12 cellular contexts compared by ENCODE assay signal in genomic region chr21:42777757-42778344, GRCh38.
DNase-seq lines count a peak whose midpoint lies in the region; TF ChIP-seq lines count a peak whose summit lies in the region.
"Had no signal": no experiment of that assay in that cellular context is flagged by ENCODE, and none has a peak within 500 bp of the region (broad histone marks: within the 10 kb centered on the region; RNA-seq: fewer than 3 reads in every experiment).

No MANE protein-coding gene starts in this region.

- no peaks in the 10 kb centered on the region for H3K79me1 ChIP-seq in neuronal stem cell (ENCODE audit: low read depth, low read length)

- no CpG with 5 or more reads among the region's 21 CpGs for WGBS in neuronal stem cell (ENCODE audit: extremely low coverage in 2 of 2, insufficient read length in 2 of 2, insufficient replicate concordance in 1 of 2), 2 donors

- no peak overlapping the region for H2BK5ac ChIP-seq in neuronal stem cell (ENCODE audit: low read length)

- CTCF ChIA-PET in Calu3 (lab: Charles Lee): no interaction called here

- peaks cover 34% of the 10 kb centered on the region for H3K27me3 Mint-ChIP-seq in Calu3 (ENCODE audit: unreplicated experiment)

- intact Hi-C loops in Calu3 (cut with micrococcal nuclease; ENCODE audit: unreplicated experiment): no loop called here

- no peak for TF ChIP-seq CTCF in Calu3 (IDR thresholded peaks at IDR 0.05; ENCODE audit: unreplicated experiment)

- DNase-seq in C1 segment of cervical spinal cord (lab: John Stamatoyannopoulos, UW): peak in 9 of 14 donors; percentile 6 to 70 (median 37)
- DNase-seq in germinal center (ENCODE audit: low spot score): peak; percentile 71
- no peak for DNase-seq in neuronal stem cell (ENCODE audit: low spot score)
- DNase-seq in Calu3: no peak
- DNase-seq in stimulated activated CD4-positive, alpha-beta T cell treated with anti-CD3 and anti-CD28 coated beads, Interleukin-2, amount 100 ng/mL, for 24 hours: no peak
- DNase-seq in H4 (ENCODE audit: low spot score): no peak
- DNase-seq in activated T-cell treated with anti-CD3 and anti-CD28 coated beads, Interleukin-2, amount 50 U/mL, for 1 hour: no peak
- DNase-seq: activated CD8-positive, alpha-beta memory T cell treated with anti-CD3 and anti-CD28 coated beads, Interleukin-2, amount 50 U/mL, for 4 hours; activated naive CD8-positive, alpha-beta T cell treated with anti-CD3 and anti-CD28 coated beads, Interleukin-2, amount 50 U/mL, for 24 hours; NCI-H446 had no signal

- peaks cover 0 to 6% of the 10 kb centered on the region in 2 donors for H3K9me3 ChIP-seq in neuronal stem cell (replicated peaks in 1 of 2; ENCODE audit: control insufficient read depth in 2 of 2, insufficient read depth in 1 of 2, low read depth in 1 of 2, low read length in 2 of 2)

- H3K4me1 Mint-ChIP-seq in Calu3 (ENCODE audit: low read depth, unreplicated experiment): no peaks in the 10 kb centered on the region

- no peak overlapping the region for H2BK120ac ChIP-seq in neuronal stem cell (ENCODE audit: low read depth, low read length)

- no peak overlapping the region for H4K8ac ChIP-seq in neuronal stem cell (ENCODE audit: low read depth, low read length)

- H3K27me3 ChIP-seq in neuronal stem cell (ENCODE audit: control insufficient read depth in 3 of 3, insufficient read depth in 3 of 3, low read depth in 1 of 3, low read length in 3 of 3): peaks cover 0 to 18% (median 0%) of the 10 kb centered on the region in 3 experiments

- H3K36me3 Mint-ChIP-seq in Calu3 (ENCODE audit: insufficient read depth, unreplicated experiment): no peaks in the 10 kb centered on the region

- H3K4me3 ChIP-seq in neuronal stem cell (ENCODE audit: low read length in 2 of 2): no peak overlapping the region

- H3K23ac ChIP-seq in neuronal stem cell (ENCODE audit: low read depth, low read length, poor library complexity): no peak overlapping the region

- H3K36me3 ChIP-seq in neuronal stem cell (replicated peaks in 1 of 2; ENCODE audit: control insufficient read depth in 2 of 2, insufficient read depth in 2 of 2, low read length in 2 of 2): peaks cover 16 to 22% of the 10 kb centered on the region in 2 donors

- BruUV-seq in Calu3 (replicated peaks; lab: Mats Ljungman, UMichigan): no TSS peak

- no peak overlapping the region for H3K4ac ChIP-seq in neuronal stem cell (ENCODE audit: low read length)

- no peak overlapping the region for H3K4me3 Mint-ChIP-seq in Calu3 (ENCODE audit: low read depth, unreplicated experiment)
- H3K4me3 Mint-ChIP-seq: activated naive CD8-positive, alpha-beta T cell treated with anti-CD3 and anti-CD28 coated beads, Interleukin-2, amount 50 U/mL, for 24 hours had no signal

- H3K4me1 ChIP-seq in neuronal stem cell (ENCODE audit: control insufficient read depth in 2 of 2, insufficient read depth in 1 of 2, low read depth in 1 of 2, low read length in 2 of 2): peaks cover 14 to 28% of the 10 kb centered on the region in 2 donors

- no peak overlapping the region for H3K9ac ChIP-seq in neuronal stem cell (ENCODE audit: low read depth, low read length, poor library complexity)

- no peak overlapping the region for H3K4me2 ChIP-seq in neuronal stem cell (ENCODE audit: insufficient read depth, low read length, poor library complexity, severe bottlenecking)

- H3K9me3 Mint-ChIP-seq in Calu3 (ENCODE audit: low read depth, unreplicated experiment): no peaks in the 10 kb centered on the region
- H3K9me3 Mint-ChIP-seq: activated naive CD8-positive, alpha-beta T cell treated with anti-CD3 and anti-CD28 coated beads, Interleukin-2, amount 50 U/mL, for 24 hours had no signal

- no peak overlapping the region for H2AK5ac ChIP-seq in neuronal stem cell (ENCODE audit: low read depth, low read length)

- H2AFZ ChIP-seq in neuronal stem cell (ENCODE audit: low read length): peak overlapping the region; percentile 68

- no peak overlapping the region for H3K14ac ChIP-seq in neuronal stem cell (ENCODE audit: low read length)

- H3K27ac Mint-ChIP-seq in Calu3 (ENCODE audit: unreplicated experiment): no peak overlapping the region
- H3K27ac Mint-ChIP-seq: activated naive CD8-positive, alpha-beta T cell treated with anti-CD3 and anti-CD28 coated beads, Interleukin-2, amount 50 U/mL, for 24 hours had no signal

- no peak overlapping the region for H4K91ac ChIP-seq in neuronal stem cell (ENCODE audit: low read depth, low read length, poor library complexity)

- H3K18ac ChIP-seq in neuronal stem cell (ENCODE audit: low read length): peak overlapping the region; percentile 19

- H2BK15ac ChIP-seq in neuronal stem cell (ENCODE audit: low read length): no peak overlapping the region

- H2BK12ac ChIP-seq in neuronal stem cell (ENCODE audit: low read length): no peak overlapping the region

- no peak for TF ChIP-seq EP300 in Ishikawa (IDR thresholded peaks at IDR 0.05; ENCODE audit: borderline replicate concordance)

- H3K27ac ChIP-seq in neuronal stem cell (replicated peaks; ENCODE audit: low read length): no peak overlapping the region
- H3K27ac ChIP-seq: RWPE1 had no signal

- TF ChIP-seq RAD21 in Ishikawa (IDR thresholded peaks at IDR 0.05; ENCODE audit: low read depth): no peak

TF ChIP-seq in Ishikawa, 13 proteins besides CTCF, POLR2A, EP300 and RAD21:
- TF ChIP-seq CEBPB (IDR thresholded peaks at IDR 0.05) (no peak), TCF12 (IDR thresholded peaks at IDR 0.05; ENCODE audit: low read depth) (peak; percentile 58; the same call in 1 of the 2 replicates), NFIC (IDR thresholded peaks at IDR 0.05) (peak; percentile 6; the same call in 1 of the 2 replicates), USF1 (IDR thresholded peaks at IDR 0.05) (peak; percentile 53; the same call in 1 of the 2 replicates), MAX (IDR thresholded peaks at IDR 0.05) (peak; percentile 58; the same call in 1 of the 2 replicates)

Comparison
In these comparisons a context has a peak if more than half of its experiments do, and no peak if none do; other contexts are left out.
1. DNase-seq: peak in C1 segment of cervical spinal cord (9 of 14) and germinal center (single experiment); none in neuronal stem cell (single experiment), Calu3 (single experiment), stimulated activated CD4-positive, alpha-beta T cell treated with anti-CD3 and anti-CD28 coated beads, Interleukin-2, amount 100 ng/mL, for 24 hours (0 of 2), H4 (single experiment) and activated T-cell treated with anti-CD3 and anti-CD28 coated beads, Interleukin-2, amount 50 U/mL, for 1 hour (single experiment).